In the genomic region with DNA sequence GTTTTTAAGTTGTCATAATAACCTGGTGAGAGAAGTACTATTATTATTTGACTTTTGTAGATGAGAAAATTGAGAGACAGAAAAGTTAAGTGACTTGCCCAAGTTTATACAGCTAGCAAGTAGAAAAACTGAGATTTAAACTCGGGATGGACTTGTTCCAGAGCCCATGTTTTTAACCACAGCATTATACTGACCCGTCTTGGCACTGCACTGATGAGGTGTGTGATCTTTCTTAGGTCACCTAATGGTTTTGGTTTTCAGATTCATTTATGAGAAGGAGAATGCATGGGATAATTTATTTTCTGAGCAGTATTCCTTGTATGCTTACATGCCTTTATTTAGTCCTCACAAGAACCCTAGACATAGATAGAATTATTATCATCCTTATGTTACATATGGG, we compare ENCODE assay signal across 1 cellular context.
TF ChIP-seq lines count a peak whose summit lies in the region.

No MANE protein-coding gene starts in this region.

TF ChIP-seq in WTC11, 78 proteins besides CTCF, POLR2A, EP300 and RAD21:
- TF ChIP-seq, protein P1, sequence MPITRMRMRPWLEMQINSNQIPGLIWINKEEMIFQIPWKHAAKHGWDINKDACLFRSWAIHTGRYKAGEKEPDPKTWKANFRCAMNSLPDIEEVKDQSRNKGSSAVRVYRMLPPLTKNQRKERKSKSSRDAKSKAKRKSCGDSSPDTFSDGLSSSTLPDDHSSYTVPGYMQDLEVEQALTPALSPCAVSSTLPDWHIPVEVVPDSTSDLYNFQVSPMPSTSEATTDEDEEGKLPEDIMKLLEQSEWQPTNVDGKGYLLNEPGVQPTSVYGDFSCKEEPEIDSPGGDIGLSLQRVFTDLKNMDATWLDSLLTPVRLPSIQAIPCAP (CRISPR knock-in tag; IDR thresholded peaks at IDR 0.05): no peak
- no peak for TF ChIP-seq CREM (CRISPR knock-in tag; IDR thresholded peaks at IDR 0.05)
